10 cellular contexts compared by ENCODE assay signal in the genomic region with DNA sequence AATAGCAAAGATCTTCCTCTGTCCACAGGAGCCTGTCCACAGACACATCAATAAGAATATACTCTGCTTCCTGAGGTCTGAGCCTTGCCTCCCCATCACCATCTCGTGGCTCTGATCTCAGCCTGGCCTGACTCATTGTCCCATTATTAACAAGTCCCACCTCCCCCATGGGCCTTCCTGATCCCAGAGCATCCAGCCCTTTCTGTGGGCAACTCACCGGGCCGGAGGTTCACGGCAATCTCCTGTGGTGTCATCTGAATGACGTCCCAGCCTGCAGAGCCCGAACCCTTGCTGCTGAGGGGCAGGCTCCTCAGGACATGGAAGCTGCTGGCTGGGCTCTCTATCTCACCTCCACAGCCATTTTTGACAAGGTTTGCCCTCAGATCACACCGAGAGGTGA. TPM values are rescaled to one million over a fixed set of nuclear protein-coding genes. Genes with fewer than 3 reads are reported as not detected.
DNase-seq lines count a peak whose midpoint lies in the region; FAIRE-seq and TF ChIP-seq lines count a peak whose summit lies in the region.
"Had no signal": no experiment of that assay in that cellular context is flagged by ENCODE, and none has a peak within 500 bp of the region (broad histone marks: within the 10 kb centered on the region; RNA-seq: fewer than 3 reads in every experiment).

No MANE protein-coding gene starts in this region.

- TF ChIP-seq POLR2A in H54 (IDR thresholded peaks at IDR 0.05; ENCODE audit: low read depth, low read length) (no peak), spleen (IDR thresholded peaks at IDR 0.05) (no peak)

- 77 to 85% (median 85%) methylated on average over 7 of the region's 7 CpGs for WGBS in spleen, 5 donors

- no peak overlapping the region for H3K4me3 Mint-ChIP-seq in Caco-2 (ENCODE audit: unreplicated experiment)
- H3K4me3 Mint-ChIP-seq: T-helper 17 cell had no signal

- TF ChIP-seq CTCF in astrocyte of the spinal cord (IDR thresholded peaks at IDR 0.05; ENCODE audit: low read depth, low read length) (no peak), spleen (IDR thresholded peaks at IDR 0.05 in 8 of 11, conservative IDR thresholded peaks at IDR 0.05 in 3 of 11) (no peak), Caco-2 (IDR thresholded peaks at IDR 0.05; ENCODE audit: insufficient read depth in 1 of 2, low read depth in 1 of 2, low read length in 1 of 2, severe bottlenecking in 1 of 2, unreplicated experiment in 1 of 2) (no peak)

- CTCF ChIA-PET in Caco-2 (lab: Charles Lee) = no interaction called here

- H3K27ac ChIP-seq in spleen = peak overlapping the region; percentile 19 to 76 (median 66)

- FAIRE-seq in H54 (lab: Jason Lieb, UNC) (peak; percentile 75), HTR-8/SVneo (lab: Jason Lieb, UNC) (no peak)

- no peaks in the 10 kb centered on the region for H3K27me3 Mint-ChIP-seq in Caco-2 (ENCODE audit: insufficient read depth, unreplicated experiment)

- DNase-seq in H54 (ENCODE audit: insufficient read length, low spot score) (peak; percentile 48), astrocyte of the spinal cord (ENCODE audit: low read depth, low spot score) (peak; percentile 89), iris pigment epithelial cell (ENCODE audit: low read depth) (peak; percentile 94), spleen (no peak), HTR-8/SVneo (ENCODE audit: insufficient read length, low spot score) (no peak), hippocampal formation (lab: John Stamatoyannopoulos, UW) (no peak), Caco-2 (no peak), putamen (ENCODE audit: low spot score) (no peak)
- DNase-seq: stimulated activated CD4-positive, alpha-beta T cell treated with anti-CD3 and anti-CD28 coated beads, Interleukin-4, amount 100 ng/mL, for 1 hour; T-helper 17 cell had no signal

- no peak overlapping the region for H3K27ac Mint-ChIP-seq in Caco-2 (ENCODE audit: unreplicated experiment)
- H3K27ac Mint-ChIP-seq: T-helper 17 cell had no signal

- H3K4me3 ChIP-seq in astrocyte of the spinal cord (ENCODE audit: low read depth, low read length) (no peak overlapping the region), spleen (no peak overlapping the region), Caco-2 (ENCODE audit: low read depth, low read length) (no peak overlapping the region)

- H3K27me3 ChIP-seq in spleen (replicated peaks in 1 of 7) (no peaks in the 10 kb centered on the region), Caco-2 (replicated peaks; ENCODE audit: control insufficient read depth, insufficient read depth, low read length) (no peaks in the 10 kb centered on the region)

- H3K9me3 ChIP-seq in spleen = no peaks in the 10 kb centered on the region
- H3K9me3 ChIP-seq in Caco-2 = no peaks in the 10 kb centered on the region

- H3K36me3 ChIP-seq in spleen (peaks cover 0 to 4% (median 0%) of the 10 kb centered on the region in 6 donors), Caco-2 (ENCODE audit: control insufficient read depth, insufficient read depth, low read length) (no peaks in the 10 kb centered on the region)

- H3K4me1 ChIP-seq in spleen = peaks cover 4 to 43% (median 21%) of the 10 kb centered on the region in 6 donors
- no peaks in the 10 kb centered on the region for H3K4me1 ChIP-seq in Caco-2

- H3K36me3 Mint-ChIP-seq in Caco-2 (ENCODE audit: insufficient read depth, unreplicated experiment) = peaks cover 16% of the 10 kb centered on the region

- POLR2A ChIA-PET in Caco-2 (lab: Charles Lee) = no interaction called here

- in situ Hi-C loops in astrocyte of the spinal cord (cut with HindIII; ENCODE audit: low sequenced_read_pairs) = no loop called here

- no peaks in the 10 kb centered on the region for H3K9me3 Mint-ChIP-seq in Caco-2 (ENCODE audit: unreplicated experiment)

- BruUV-seq in Caco-2 (replicated peaks; lab: Mats Ljungman, UMichigan) = no TSS peak

- intact Hi-C loops in spleen (cut with DNase I; ENCODE audit: low total_unique reads) = no loop called here
- intact Hi-C loops in Caco-2 (cut with micrococcal nuclease; ENCODE audit: unreplicated experiment) = no loop called here

- H3K4me1 Mint-ChIP-seq in Caco-2 (ENCODE audit: low read depth, unreplicated experiment) = no peaks in the 10 kb centered on the region
- H3K4me1 Mint-ChIP-seq: T-helper 17 cell had no signal

RNA-seq across cellular contexts. Expression of gene ITGB5, which starts 28.1 kb away (rescaled TPM):
- total RNA-seq in spleen (100 to 1,000 TPM in 5 of 7 donors, 10 to 100 TPM in 2; 71.9 to 227 (median 126) TPM), Caco-2 (2022) (123 and 132 TPM in 2 replicates)
- 10 to 100 TPM in 1 of 3 donors, 1 to 10 TPM in 2; 7.4 to 14.8 (median 9.8) TPM for polyA plus RNA-seq in spleen

Comparison
In these comparisons a context has a peak if more than half of its experiments do, and no peak if none do; other contexts are left out.
1. DNase-seq: peak in H54 (single experiment), astrocyte of the spinal cord (single experiment) and iris pigment epithelial cell (single experiment); none in spleen (single experiment), HTR-8/SVneo (single experiment), hippocampal formation (0 of 2), Caco-2 (0 of 2) and putamen (single experiment).